ENCODE assay signal across 24 cellular contexts in genomic region chr9:34796924-34797323, GRCh38.
DNase-seq lines count a peak whose midpoint lies in the region; ATAC-seq and TF ChIP-seq lines count a peak whose summit lies in the region.
"Had no signal": no experiment of that assay in that cellular context is flagged by ENCODE, and none has a peak within 500 bp of the region (broad histone marks: within the 10 kb centered on the region; RNA-seq: fewer than 3 reads in every experiment).

No MANE protein-coding gene starts in this region.

- H3K4me3 ChIP-seq in epithelial cell of esophagus (ENCODE audit: low read length), result no peak overlapping the region
- H3K4me3 ChIP-seq: ascending aorta, heart right ventricle, prostate gland had no signal

- DNase-seq in KBM-7, result peak; percentile 3
- peak; percentile 50 for DNase-seq in NOMO-1 treated with DMSO at 0.1 percent for 48 hours (lab: John Stamatoyannopoulos, UW; ENCODE audit: unreplicated experiment)
- DNase-seq in epithelial cell of esophagus (ENCODE audit: low read depth), result peak; percentile 59
- no peak for DNase-seq in amygdala (lab: John Stamatoyannopoulos, UW)
- DNase-seq in effector CD8-positive, alpha-beta T cell (lab: John Stamatoyannopoulos, UW), result no peak
- DNase-seq in activated CD4-positive, alpha-beta T cell treated with anti-CD3 and anti-CD28 coated beads, Interleukin-2, amount 50 U/mL, for 4 hours, result no peak
- DNase-seq: activated CD4-positive, alpha-beta T cell treated with anti-CD3 and anti-CD28 coated beads for 36 hours; dorsolateral prefrontal cortex; GDM1; HCEC 1CT; heart right ventricle; immature natural killer cell; NCI-H1092 treated with DMSO at 0.1 percent for 48 hours; NCI-H2081; NCI-H510A treated with DMSO at 0.1 percent for 48 hours; PC-3; SHP77 treated with DMSO at 0.1 percent for 48 hours; T-helper 1 cell had no signal

- H3K9me3 ChIP-seq in ES-I3 (ENCODE audit: control insufficient read depth, insufficient read depth, low read length), result no peaks in the 10 kb centered on the region
- H3K9me3 ChIP-seq: ascending aorta, neutrophil, prostate gland had no signal

- 0 out of 2 replicates have a peak, but pooled peaks cover 7% of the 10 kb centered on the region for H3K4me1 ChIP-seq in ES-I3 (ENCODE audit: insufficient read depth, low read length)
- H3K4me1 ChIP-seq: ascending aorta, heart right ventricle, prostate gland had no signal

- peak overlapping the region; percentile 50; the same call in 1 of the 2 replicates for H3K9ac ChIP-seq in ES-I3 (ENCODE audit: low read depth, low read length)
- H3K9ac ChIP-seq: KMS-11 had no signal

- ATAC-seq in HG03354 (IDR thresholded peaks at IDR 0.05; ENCODE audit: poor library complexity, severe bottlenecking, unreplicated experiment), result no peak
- ATAC-seq: activated CD4-positive, alpha-beta T cell treated with anti-CD3 and anti-CD28 coated beads for 36 hours; heart right ventricle; PC-3 had no signal

- no peaks in the 10 kb centered on the region for H3K36me3 ChIP-seq in ES-I3 (ENCODE audit: insufficient read depth, low read length)
- H3K36me3 ChIP-seq: ascending aorta, heart right ventricle, neutrophil, prostate gland had no signal

- in situ Hi-C loops in KBM-7 (cut with MboI; ENCODE audit: low pct_unique_long_range_greater_than_20kb, low sequenced_read_pairs), result no loop called here

- no peak for TF ChIP-seq CTCF in epithelial cell of esophagus (IDR thresholded peaks at IDR 0.05; ENCODE audit: insufficient read depth, low read depth, low read length, missing control alignments)

Comparison
In these comparisons a context has a peak if more than half of its experiments do, and no peak if none do; other contexts are left out.
1. DNase-seq: peak in KBM-7 (single experiment), NOMO-1 treated with DMSO at 0.1 percent for 48 hours (single experiment) and epithelial cell of esophagus (single experiment); none in amygdala (0 of 56), effector CD8-positive, alpha-beta T cell (single experiment) and activated CD4-positive, alpha-beta T cell treated with anti-CD3 and anti-CD28 coated beads, Interleukin-2, amount 50 U/mL, for 4 hours (0 of 2).